1 cellular context compared by ENCODE assay signal in genomic region chr1:246608616-246609376, GRCh38.
TF ChIP-seq lines count a peak whose summit lies in the region.

No MANE protein-coding gene starts in this region.

TF ChIP-seq in K562, 482 proteins besides CTCF, POLR2A, EP300 and RAD21 (continued from another document):
- TF ChIP-seq, protein P1, sequence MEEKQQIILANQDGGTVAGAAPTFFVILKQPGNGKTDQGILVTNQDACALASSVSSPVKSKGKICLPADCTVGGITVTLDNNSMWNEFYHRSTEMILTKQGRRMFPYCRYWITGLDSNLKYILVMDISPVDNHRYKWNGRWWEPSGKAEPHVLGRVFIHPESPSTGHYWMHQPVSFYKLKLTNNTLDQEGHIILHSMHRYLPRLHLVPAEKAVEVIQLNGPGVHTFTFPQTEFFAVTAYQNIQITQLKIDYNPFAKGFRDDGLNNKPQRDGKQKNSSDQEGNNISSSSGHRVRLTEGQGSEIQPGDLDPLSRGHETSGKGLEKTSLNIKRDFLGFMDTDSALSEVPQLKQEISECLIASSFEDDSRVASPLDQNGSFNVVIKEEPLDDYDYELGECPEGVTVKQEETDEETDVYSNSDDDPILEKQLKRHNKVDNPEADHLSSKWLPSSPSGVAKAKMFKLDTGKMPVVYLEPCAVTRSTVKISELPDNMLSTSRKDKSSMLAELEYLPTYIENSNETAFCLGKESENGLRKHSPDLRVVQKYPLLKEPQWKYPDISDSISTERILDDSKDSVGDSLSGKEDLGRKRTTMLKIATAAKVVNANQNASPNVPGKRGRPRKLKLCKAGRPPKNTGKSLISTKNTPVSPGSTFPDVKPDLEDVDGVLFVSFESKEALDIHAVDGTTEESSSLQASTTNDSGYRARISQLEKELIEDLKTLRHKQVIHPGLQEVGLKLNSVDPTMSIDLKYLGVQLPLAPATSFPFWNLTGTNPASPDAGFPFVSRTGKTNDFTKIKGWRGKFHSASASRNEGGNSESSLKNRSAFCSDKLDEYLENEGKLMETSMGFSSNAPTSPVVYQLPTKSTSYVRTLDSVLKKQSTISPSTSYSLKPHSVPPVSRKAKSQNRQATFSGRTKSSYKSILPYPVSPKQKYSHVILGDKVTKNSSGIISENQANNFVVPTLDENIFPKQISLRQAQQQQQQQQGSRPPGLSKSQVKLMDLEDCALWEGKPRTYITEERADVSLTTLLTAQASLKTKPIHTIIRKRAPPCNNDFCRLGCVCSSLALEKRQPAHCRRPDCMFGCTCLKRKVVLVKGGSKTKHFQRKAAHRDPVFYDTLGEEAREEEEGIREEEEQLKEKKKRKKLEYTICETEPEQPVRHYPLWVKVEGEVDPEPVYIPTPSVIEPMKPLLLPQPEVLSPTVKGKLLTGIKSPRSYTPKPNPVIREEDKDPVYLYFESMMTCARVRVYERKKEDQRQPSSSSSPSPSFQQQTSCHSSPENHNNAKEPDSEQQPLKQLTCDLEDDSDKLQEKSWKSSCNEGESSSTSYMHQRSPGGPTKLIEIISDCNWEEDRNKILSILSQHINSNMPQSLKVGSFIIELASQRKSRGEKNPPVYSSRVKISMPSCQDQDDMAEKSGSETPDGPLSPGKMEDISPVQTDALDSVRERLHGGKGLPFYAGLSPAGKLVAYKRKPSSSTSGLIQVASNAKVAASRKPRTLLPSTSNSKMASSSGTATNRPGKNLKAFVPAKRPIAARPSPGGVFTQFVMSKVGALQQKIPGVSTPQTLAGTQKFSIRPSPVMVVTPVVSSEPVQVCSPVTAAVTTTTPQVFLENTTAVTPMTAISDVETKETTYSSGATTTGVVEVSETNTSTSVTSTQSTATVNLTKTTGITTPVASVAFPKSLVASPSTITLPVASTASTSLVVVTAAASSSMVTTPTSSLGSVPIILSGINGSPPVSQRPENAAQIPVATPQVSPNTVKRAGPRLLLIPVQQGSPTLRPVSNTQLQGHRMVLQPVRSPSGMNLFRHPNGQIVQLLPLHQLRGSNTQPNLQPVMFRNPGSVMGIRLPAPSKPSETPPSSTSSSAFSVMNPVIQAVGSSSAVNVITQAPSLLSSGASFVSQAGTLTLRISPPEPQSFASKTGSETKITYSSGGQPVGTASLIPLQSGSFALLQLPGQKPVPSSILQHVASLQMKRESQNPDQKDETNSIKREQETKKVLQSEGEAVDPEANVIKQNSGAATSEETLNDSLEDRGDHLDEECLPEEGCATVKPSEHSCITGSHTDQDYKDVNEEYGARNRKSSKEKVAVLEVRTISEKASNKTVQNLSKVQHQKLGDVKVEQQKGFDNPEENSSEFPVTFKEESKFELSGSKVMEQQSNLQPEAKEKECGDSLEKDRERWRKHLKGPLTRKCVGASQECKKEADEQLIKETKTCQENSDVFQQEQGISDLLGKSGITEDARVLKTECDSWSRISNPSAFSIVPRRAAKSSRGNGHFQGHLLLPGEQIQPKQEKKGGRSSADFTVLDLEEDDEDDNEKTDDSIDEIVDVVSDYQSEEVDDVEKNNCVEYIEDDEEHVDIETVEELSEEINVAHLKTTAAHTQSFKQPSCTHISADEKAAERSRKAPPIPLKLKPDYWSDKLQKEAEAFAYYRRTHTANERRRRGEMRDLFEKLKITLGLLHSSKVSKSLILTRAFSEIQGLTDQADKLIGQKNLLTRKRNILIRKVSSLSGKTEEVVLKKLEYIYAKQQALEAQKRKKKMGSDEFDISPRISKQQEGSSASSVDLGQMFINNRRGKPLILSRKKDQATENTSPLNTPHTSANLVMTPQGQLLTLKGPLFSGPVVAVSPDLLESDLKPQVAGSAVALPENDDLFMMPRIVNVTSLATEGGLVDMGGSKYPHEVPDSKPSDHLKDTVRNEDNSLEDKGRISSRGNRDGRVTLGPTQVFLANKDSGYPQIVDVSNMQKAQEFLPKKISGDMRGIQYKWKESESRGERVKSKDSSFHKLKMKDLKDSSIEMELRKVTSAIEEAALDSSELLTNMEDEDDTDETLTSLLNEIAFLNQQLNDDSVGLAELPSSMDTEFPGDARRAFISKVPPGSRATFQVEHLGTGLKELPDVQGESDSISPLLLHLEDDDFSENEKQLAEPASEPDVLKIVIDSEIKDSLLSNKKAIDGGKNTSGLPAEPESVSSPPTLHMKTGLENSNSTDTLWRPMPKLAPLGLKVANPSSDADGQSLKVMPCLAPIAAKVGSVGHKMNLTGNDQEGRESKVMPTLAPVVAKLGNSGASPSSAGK (IDR thresholded peaks at IDR 0.05) = no peak
- TF ChIP-seq ZNF561 (CRISPR knock-in tag; conservative IDR thresholded peaks at IDR 0.05) = no peak
- no peak for TF ChIP-seq RBFOX2 (IDR thresholded peaks at IDR 0.05; ENCODE audit: low read depth, low read length)
- TF ChIP-seq PHB2 (IDR thresholded peaks at IDR 0.05; ENCODE audit: low read depth) = no peak
- TF ChIP-seq NUFIP1 (IDR thresholded peaks at IDR 0.05; ENCODE audit: partially characterized antibody) = no peak
- no peak for TF ChIP-seq NR2C1 (IDR thresholded peaks at IDR 0.05)
- TF ChIP-seq NR2C1 (tag; IDR thresholded peaks at IDR 0.05) = no peak
- TF ChIP-seq CUX1 (CRISPR knock-in tag; IDR thresholded peaks at IDR 0.05) = no peak
- TF ChIP-seq GABPB2 (CRISPR knock-in tag; conservative IDR thresholded peaks at IDR 0.05) = no peak
- no peak for TF ChIP-seq TFE3 (CRISPR knock-in tag; IDR thresholded peaks at IDR 0.05)
- TF ChIP-seq JUNB (CRISPR knock-in tag; conservative IDR thresholded peaks at IDR 0.05) = no peak
- no peak for TF ChIP-seq ZNF24 (IDR thresholded peaks at IDR 0.05)
- TF ChIP-seq MTF1 (CRISPR knock-in tag; IDR thresholded peaks at IDR 0.05; ENCODE audit: borderline replicate concordance) = no peak
- TF ChIP-seq ZKSCAN1 (IDR thresholded peaks at IDR 0.05; ENCODE audit: low read depth, low read length) = no peak
- TF ChIP-seq ZNF140 (CRISPR knock-in tag; IDR thresholded peaks at IDR 0.05) = no peak
- TF ChIP-seq TCF15 (CRISPR knock-in tag; IDR thresholded peaks at IDR 0.05) = no peak
- TF ChIP-seq ARID2 (IDR thresholded peaks at IDR 0.05) = no peak
- no peak for TF ChIP-seq COPS2 (conservative IDR thresholded peaks at IDR 0.05)
- no peak for TF ChIP-seq GTF2F1 (IDR thresholded peaks at IDR 0.05; ENCODE audit: low read depth, low read length)
